Comparison of ENCODE assay signal across 17 cellular contexts in the genomic region with DNA sequence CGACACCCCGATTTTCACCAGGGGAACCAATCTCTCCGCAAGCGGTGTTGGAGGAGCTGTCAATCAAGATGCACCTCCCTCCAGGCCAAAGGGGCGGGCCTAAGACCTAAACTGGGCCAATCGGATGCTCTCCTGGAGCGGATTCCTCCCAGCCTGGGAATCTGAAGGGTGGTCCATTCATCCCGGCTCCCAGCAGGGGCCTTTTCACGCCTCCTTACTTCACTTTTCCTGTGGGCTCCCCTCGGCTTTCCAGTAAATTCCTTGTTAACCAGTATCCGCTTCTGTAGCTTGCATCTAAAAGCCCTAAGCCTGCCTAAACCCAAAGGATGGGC. TPM values are rescaled to one million over a fixed set of nuclear protein-coding genes. Genes with fewer than 3 reads are reported as not detected.
DNase-seq lines count a peak whose midpoint lies in the region; ATAC-seq and TF ChIP-seq lines count a peak whose summit lies in the region.
"Had no signal": no experiment of that assay in that cellular context is flagged by ENCODE, and none has a peak within 500 bp of the region (broad histone marks: within the 10 kb centered on the region; RNA-seq: fewer than 3 reads in every experiment).

No MANE protein-coding gene starts in this region.

- intact Hi-C loops in left lung (cut with DNase I) = no loop called here

- no peak for TF ChIP-seq CTCF in HEK293 (tag by site-specific recombination; IDR thresholded peaks at IDR 0.05)
- TF ChIP-seq CTCF in left lung (IDR thresholded peaks at IDR 0.05) = no peak

- no peak overlapping the region for H3K4me3 ChIP-seq in HEK293 (ENCODE audit: low read depth, low read length)
- H3K4me3 ChIP-seq in left lung = peak overlapping the region in 1 of 2 donors; percentile 14
- H3K4me3 ChIP-seq: esophagus muscularis mucosa, SJSA1, upper lobe of left lung had no signal

- H3K9me3 ChIP-seq in HEK293 (ENCODE audit: control insufficient read depth, insufficient read depth, low read depth, low read length) = no peaks in the 10 kb centered on the region
- H3K9me3 ChIP-seq in left lung = no peaks in the 10 kb centered on the region
- H3K9me3 ChIP-seq: esophagus muscularis mucosa, SJSA1, upper lobe of left lung had no signal

- ATAC-seq in left lung = peak; percentile 65
- ATAC-seq in HG03342 (IDR thresholded peaks at IDR 0.05; ENCODE audit: unreplicated experiment) = no peak
- ATAC-seq: activated T-cell treated with anti-CD3 and anti-CD28 coated beads, Interleukin-2, amount 50 U/mL, for 72 hours had no signal

- POLR2A ChIA-PET in HEK293 (lab: Yijun Ruan, JAX) = no interaction called here

- CTCF ChIA-PET in HEK293 (lab: Yijun Ruan, JAX) = interaction anchor here (0.6 to 0.7 kb wide), 2 partner anchors 17 to 292 kb away, joined by 3 read pairs; no protein-coding TSS in a partner anchor

- H3K36me3 ChIP-seq in HEK293 (ENCODE audit: control insufficient read depth in 2 of 2, insufficient read depth in 1 of 2, low read length in 2 of 2) (no peaks in the 10 kb centered on the region), left lung (no peaks in the 10 kb centered on the region)
- H3K36me3 ChIP-seq: esophagus muscularis mucosa, SJSA1, upper lobe of left lung had no signal

- DNase-seq in AG08395 (ENCODE audit: low spot score) = peak; percentile 26
- DNase-seq in amniotic epithelial cell (ENCODE audit: low read depth) = peak; percentile 36
- DNase-seq in left lung = no peak
- DNase-seq in hippocampal formation (lab: John Stamatoyannopoulos, UW) = no peak
- no peak for DNase-seq in NCI-H2107 treated with DMSO at 0.1 percent for 48 hours (lab: John Stamatoyannopoulos, UW; ENCODE audit: unreplicated experiment)
- DNase-seq in DMS114 treated with DMSO at 0.1 percent for 48 hours (lab: John Stamatoyannopoulos, UW; ENCODE audit: unreplicated experiment) = no peak
- DNase-seq: activated CD4-positive, CD25-positive, alpha-beta regulatory T cell treated with anti-CD3 and anti-CD28 coated beads, Interleukin-2, amount 50 U/mL, for 72 hours; activated T-cell treated with anti-CD3 and anti-CD28 coated beads, Interleukin-2, amount 50 U/mL, for 72 hours; C1 segment of cervical spinal cord; GOT3; immature natural killer cell; NCI-H2227 treated with DMSO at 0.1 percent for 48 hours had no signal

- H3K27ac ChIP-seq in HEK293 (ENCODE audit: extremely low read depth, low read depth, low read length) (no peak overlapping the region), left lung (peak overlapping the region in 1 of 2 donors; percentile 73)
- H3K27ac ChIP-seq: esophagus muscularis mucosa, SJSA1 had no signal

- no peaks in the 10 kb centered on the region for H3K4me1 ChIP-seq in HEK293 (ENCODE audit: control insufficient read depth, insufficient read depth, low read length)
- peaks cover 0 to 17% of the 10 kb centered on the region in 2 donors for H3K4me1 ChIP-seq in left lung
- H3K4me1 ChIP-seq: esophagus muscularis mucosa, SJSA1 had no signal

- H3K27me3 ChIP-seq in left lung = no peaks in the 10 kb centered on the region
- H3K27me3 ChIP-seq: esophagus muscularis mucosa, SJSA1, upper lobe of left lung had no signal

TF ChIP-seq in HEK293, 187 proteins besides CTCF, POLR2A, EP300 and RAD21:
- TF ChIP-seq SP2 (tag by site-specific recombination; IDR thresholded peaks at IDR 0.05) (peak; percentile 59), SP3 (tag by site-specific recombination; IDR thresholded peaks at IDR 0.05) (no peak), ZNF747 (tag by site-specific recombination; IDR thresholded peaks at IDR 0.05) (no peak), ZNF311 (tag by site-specific recombination; IDR thresholded peaks at IDR 0.05; ENCODE audit: borderline replicate concordance) (no peak)

RNA-seq across cellular contexts. Expression of gene C16orf74, which starts 17.1 kb away (rescaled TPM):
- total RNA-seq in left lung = 1 to 10 TPM; 1.3 to 1.9 TPM

RNA-seq across cellular contexts. Expression of gene GINS2, which starts 45.1 kb away (rescaled TPM):
- total RNA-seq in left lung = 1 to 10 TPM; 4.2 to 8.5 TPM

Comparison
In these comparisons a context has a peak if more than half of its experiments do, and no peak if none do; other contexts are left out.
1. DNase-seq: peak in AG08395 (single experiment) and amniotic epithelial cell (single experiment); none in left lung (0 of 2), hippocampal formation (0 of 2), NCI-H2107 treated with DMSO at 0.1 percent for 48 hours (single experiment) and DMS114 treated with DMSO at 0.1 percent for 48 hours (single experiment).